ENCODE assay signal across 1 cellular context in genomic region chr17:42118545-42118944, GRCh38.
TF ChIP-seq lines count a peak whose summit lies in the region.

No MANE protein-coding gene starts in this region.

TF ChIP-seq in HepG2, 621 proteins besides CTCF, POLR2A, EP300 and RAD21:
- TF ChIP-seq IKZF5 (CRISPR knock-in tag; IDR thresholded peaks at IDR 0.05), result no peak
- peak; percentile 71 for TF ChIP-seq STAG1 (CRISPR knock-in tag; IDR thresholded peaks at IDR 0.05)
- no peak for TF ChIP-seq ZNF451 (CRISPR knock-in tag; IDR thresholded peaks at IDR 0.05)
- no peak for TF ChIP-seq NCOA2 (CRISPR knock-in tag; IDR thresholded peaks at IDR 0.05)
- peak; percentile 69; the same call in 1 of the 2 replicates for TF ChIP-seq ZNF768 (CRISPR knock-in tag; IDR thresholded peaks at IDR 0.05)
- TF ChIP-seq SKI (IDR thresholded peaks at IDR 0.05; ENCODE audit: partially characterized antibody), result no peak
- peak; percentile 81 for TF ChIP-seq XRCC5 (optimal IDR thresholded peaks at IDR 0.05; ENCODE audit: low read length)
- no peak for TF ChIP-seq KAT2B (IDR thresholded peaks at IDR 0.05; ENCODE audit: borderline replicate concordance, low read depth, low read length)
- peak; percentile 39; the same call in 1 of the 2 replicates for TF ChIP-seq SMC3 (IDR thresholded peaks at IDR 0.05; ENCODE audit: low read length)
- TF ChIP-seq NCOR1 (IDR thresholded peaks at IDR 0.05; ENCODE audit: borderline replicate concordance, low read length), result no peak
- TF ChIP-seq ZNF143 (CRISPR knock-in tag; IDR thresholded peaks at IDR 0.05), result 0 out of 2 replicates have a peak, but pooled peaks have one; percentile 14
- TF ChIP-seq STAT5B (CRISPR knock-in tag; IDR thresholded peaks at IDR 0.05), result no peak
TF ChIP-seq in HepG2: peak in this region for 5.
